ENCODE assay signal across 11 cellular contexts in the genomic region with DNA sequence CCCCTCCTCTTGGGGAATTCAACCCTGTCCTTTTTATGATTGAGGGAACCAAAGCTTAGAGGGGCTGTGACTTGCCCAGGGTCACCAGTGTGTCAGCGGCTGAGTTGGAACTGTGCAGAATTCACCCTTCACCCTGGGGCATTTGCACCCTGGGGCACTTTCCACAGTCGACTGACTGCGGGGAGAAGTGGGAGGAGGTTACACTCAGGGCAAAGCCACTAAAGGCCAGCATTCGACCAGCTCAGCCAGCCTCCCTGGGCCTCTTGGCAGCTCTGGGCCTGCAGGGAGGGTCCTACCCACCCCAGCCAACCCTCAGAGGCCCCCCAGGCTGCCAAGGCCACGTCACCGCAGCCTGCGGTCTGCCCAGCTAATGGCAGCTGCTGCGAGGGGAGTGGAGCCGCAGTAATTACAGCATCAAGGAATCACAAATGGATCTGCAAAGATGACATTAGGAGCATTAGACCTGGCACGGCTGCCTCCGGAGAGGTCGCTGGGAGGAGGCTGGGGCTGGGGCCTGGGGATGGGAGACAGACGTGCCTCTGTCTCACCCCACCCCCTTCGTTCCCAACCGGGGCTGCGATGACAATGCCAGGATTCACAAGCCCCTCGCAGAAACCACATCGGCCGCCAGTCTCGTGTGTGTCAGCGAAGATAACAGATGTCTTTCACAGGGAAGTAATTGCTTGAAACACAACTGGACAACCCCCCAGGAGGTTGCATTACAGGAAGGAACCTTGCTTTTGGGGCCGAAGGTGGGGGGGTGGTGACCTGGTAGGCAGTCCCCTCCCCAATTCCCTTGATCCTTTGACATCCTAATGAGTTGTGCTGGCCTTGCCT.
A peak's percentile ranks its signal among the peaks of the same experiment; 100 is the strongest.
DNase-seq lines count a peak whose midpoint lies in the region; ATAC-seq, FAIRE-seq and TF ChIP-seq lines count a peak whose summit lies in the region.
"Had no signal": no experiment of that assay in that cellular context is flagged by ENCODE, and none has a peak within 500 bp of the region (broad histone marks: within the 10 kb centered on the region; RNA-seq: fewer than 3 reads in every experiment).

No MANE protein-coding gene starts in this region.

- H3K36me3 Mint-ChIP-seq in endodermal cell (ENCODE audit: low read depth) = peaks cover 4% of the 10 kb centered on the region
- H3K36me3 Mint-ChIP-seq in neural progenitor cell = no peaks in the 10 kb centered on the region

- no peak overlapping the region for H3K4me3 ChIP-seq in OCI-LY7 (ENCODE audit: low read depth, low read length, poor library complexity, severe bottlenecking)
- no peak overlapping the region for H3K4me3 ChIP-seq in endodermal cell (ENCODE audit: low read length)
- no peak overlapping the region for H3K4me3 ChIP-seq in neural progenitor cell

- H3K4me1 ChIP-seq in OCI-LY7 (ENCODE audit: insufficient read depth, low read length, poor library complexity, severe bottlenecking) (peaks cover 21% of the 10 kb centered on the region), endodermal cell (ENCODE audit: control insufficient read depth, insufficient read depth, low read length) (no peaks in the 10 kb centered on the region), neural progenitor cell (peaks cover 19% of the 10 kb centered on the region)

- intact Hi-C loops in OCI-LY7 (cut with micrococcal nuclease; ENCODE audit: unreplicated experiment) = loop anchor here (2.0 kb wide), 1 partner anchor 85 kb away; no protein-coding TSS in a partner anchor

- H3K27ac ChIP-seq in OCI-LY7 (ENCODE audit: low read depth, low read length, poor library complexity, severe bottlenecking) = no peak overlapping the region
- H3K27ac ChIP-seq in endodermal cell (ENCODE audit: low read depth, low read length) = peak overlapping the region; percentile 41
- H3K27ac ChIP-seq in neural progenitor cell = no peak overlapping the region
- H3K27ac ChIP-seq: HL-60 had no signal

- H2AFZ ChIP-seq in OCI-LY7 (ENCODE audit: low read length) (peak overlapping the region; percentile 86; the same call in 1 of the 2 replicates), neural progenitor cell (replicated peaks) (no peak overlapping the region)

- peak; percentile 16 for FAIRE-seq in GM12891 (lab: Jason Lieb, UNC)

- H3K27ac Mint-ChIP-seq in endodermal cell (no peak overlapping the region), neural progenitor cell (no peak overlapping the region)

- no peaks in the 10 kb centered on the region for H4K20me1 ChIP-seq in OCI-LY7 (ENCODE audit: insufficient read depth, low read length)
- no peaks in the 10 kb centered on the region for H4K20me1 ChIP-seq in neural progenitor cell (ENCODE audit: low read depth)

- no TSS peak for BruUV-seq in OCI-LY7 (replicated peaks; lab: Mats Ljungman, UMichigan)

- peak overlapping the region; percentile 13; the same call in 1 of the 2 replicates for H3K4me2 ChIP-seq in OCI-LY7 (ENCODE audit: low read length)
- peak overlapping the region; percentile 40 for H3K4me2 ChIP-seq in neural progenitor cell

- H3K36me3 ChIP-seq in OCI-LY7 (ENCODE audit: insufficient read depth, low read length) (no peaks in the 10 kb centered on the region), endodermal cell (ENCODE audit: control insufficient read depth, insufficient read depth, low read length) (no peaks in the 10 kb centered on the region), neural progenitor cell (no peaks in the 10 kb centered on the region)

- H3K4me3 Mint-ChIP-seq in endodermal cell (no peak overlapping the region), neural progenitor cell (no peak overlapping the region)
- H3K4me3 Mint-ChIP-seq: dendritic cell treated with granulocyte-macrophage colony-stimulating factor and Interleukin-4, amounts not matched to agents 40 ng/mL and 50 ng/mL, for 4 days had no signal

- H3K27me3 ChIP-seq in endodermal cell (ENCODE audit: control insufficient read depth, insufficient read depth, low read length, poor library complexity, severe bottlenecking) (no peaks in the 10 kb centered on the region), neural progenitor cell (no peaks in the 10 kb centered on the region)

- H3K9me3 Mint-ChIP-seq in endodermal cell = peaks cover 20% of the 10 kb centered on the region
- peaks cover 12% of the 10 kb centered on the region for H3K9me3 Mint-ChIP-seq in neural progenitor cell
- H3K9me3 Mint-ChIP-seq: dendritic cell treated with granulocyte-macrophage colony-stimulating factor and Interleukin-4, amounts not matched to agents 40 ng/mL and 50 ng/mL, for 4 days; T-helper 2 cell treated with Interferon-gamma antibody and Interleukin-4, amounts not matched to agents 5 μg/mL and 100 μg/mL, for 36 hours had no signal

- H3K27me3 Mint-ChIP-seq in endodermal cell (ENCODE audit: insufficient read depth) = peaks cover 14% of the 10 kb centered on the region
- H3K27me3 Mint-ChIP-seq in neural progenitor cell (ENCODE audit: insufficient read depth, low read depth) = peaks cover 11% of the 10 kb centered on the region

- TF ChIP-seq POLR2A in GM12891 (IDR thresholded peaks at IDR 0.05; ENCODE audit: low read depth, low read length) = no peak

- H3F3A ChIP-seq in neural progenitor cell (ENCODE audit: low read depth) = peaks cover 17% of the 10 kb centered on the region

- CTCF ChIA-PET in OCI-LY7 (lab: Charles Lee; ENCODE audit: unreplicated experiment) = no interaction called here

- TF ChIP-seq CTCF in OCI-LY7 (conservative IDR thresholded peaks at IDR 0.05; ENCODE audit: low read length) (no peak), endodermal cell (conservative IDR thresholded peaks at IDR 0.05) (no peak), neural progenitor cell (IDR thresholded peaks at IDR 0.05) (no peak)

- DNase-seq in GM12891 (ENCODE audit: insufficient read length, low spot score) (no peak), OCI-LY7 (ENCODE audit: low spot score) (no peak), endodermal cell (peak; percentile 82), neural progenitor cell (ENCODE audit: low spot score) (peak; percentile 60), HK-2 (ENCODE audit: unreplicated experiment) (no peak), GOT3 (lab: John Stamatoyannopoulos, UW) (no peak)

- H3K4me1 Mint-ChIP-seq in endodermal cell (peaks cover 35% of the 10 kb centered on the region), neural progenitor cell (peaks cover 25% of the 10 kb centered on the region)

- H3K79me2 ChIP-seq in OCI-LY7 (ENCODE audit: insufficient read depth, low read depth, low read length) (no peaks in the 10 kb centered on the region), neural progenitor cell (ENCODE audit: low read depth) (no peaks in the 10 kb centered on the region)

- POLR2A ChIA-PET in OCI-LY7 (lab: Charles Lee) = no interaction called here

- ATAC-seq in GM19397 (IDR thresholded peaks at IDR 0.05; ENCODE audit: unreplicated experiment) (no peak), GM21528 (IDR thresholded peaks at IDR 0.05; ENCODE audit: low FRiP score, unreplicated experiment) (no peak)

- 51% methylated on average over 21 of the region's 22 CpGs; no CpG with 5 or more reads in 1 of the 2 experiments for WGBS in endodermal cell (ENCODE audit: insufficient coverage in 1 of 2, insufficient read length in 1 of 2), 2 experiments

- no peaks in the 10 kb centered on the region for H3K9me2 ChIP-seq in OCI-LY7 (ENCODE audit: insufficient read depth, low read length)

- H3K9ac ChIP-seq in endodermal cell (ENCODE audit: extremely low read depth, low read length, poor library complexity, severe bottlenecking) (no peak overlapping the region), neural progenitor cell (no peak overlapping the region)

- H3K9me3 ChIP-seq in OCI-LY7 (ENCODE audit: low read length) = no peaks in the 10 kb centered on the region
- peaks cover 5% of the 10 kb centered on the region for H3K9me3 ChIP-seq in endodermal cell (ENCODE audit: control insufficient read depth, low read length)
- no peaks in the 10 kb centered on the region for H3K9me3 ChIP-seq in neural progenitor cell (ENCODE audit: low read depth)

TF ChIP-seq in GM12891, 5 proteins besides CTCF, POLR2A, EP300 and RAD21:
- TF ChIP-seq PAX5 (IDR thresholded peaks at IDR 0.05; ENCODE audit: insufficient read depth, low read length, severe bottlenecking) = no peak
- TF ChIP-seq SPI1 (IDR thresholded peaks at IDR 0.05; ENCODE audit: low read depth, low read length) = no peak
- no peak for TF ChIP-seq POU2F2 (IDR thresholded peaks at IDR 0.05; ENCODE audit: low read depth, low read length)
- no peak for TF ChIP-seq TAF1 (IDR thresholded peaks at IDR 0.05; ENCODE audit: low read depth, low read length)
- no peak for TF ChIP-seq POLR2AphosphoS5 (IDR thresholded peaks at IDR 0.05; ENCODE audit: low read depth, low read length)

Comparison
In these comparisons a context has a peak if more than half of its experiments do, and no peak if none do; other contexts are left out.
1. DNase-seq: peak in endodermal cell (single experiment) and neural progenitor cell (single experiment); none in GM12891 (single experiment), OCI-LY7 (single experiment), HK-2 (single experiment) and GOT3 (single experiment).